Comparison of ENCODE assay signal across 18 cellular contexts in genomic region chr12:1918875-1919236, GRCh38. TPM values are rescaled to one million over a fixed set of nuclear protein-coding genes. Genes with fewer than 3 reads are reported as not detected.
A peak's percentile ranks its signal among the peaks of the same experiment; 100 is the strongest.
DNase-seq lines count a peak whose midpoint lies in the region; ATAC-seq and TF ChIP-seq lines count a peak whose summit lies in the region.
"Had no signal": no experiment of that assay in that cellular context is flagged by ENCODE, and none has a peak within 500 bp of the region (broad histone marks: within the 10 kb centered on the region; RNA-seq: fewer than 3 reads in every experiment).

No MANE protein-coding gene starts in this region.

- peaks cover 55% of the 10 kb centered on the region for H3K4me1 Mint-ChIP-seq in CD14-positive monocyte
- peaks cover 37% of the 10 kb centered on the region for H3K4me1 Mint-ChIP-seq in CD4-positive, alpha-beta T cell (ENCODE audit: low read depth)

- no peak for TF ChIP-seq POLR2A in NB4 (IDR thresholded peaks at IDR 0.05; ENCODE audit: extremely low read depth, insufficient read length)

- H3K27me3 ChIP-seq in smooth muscle cell (ENCODE audit: low read depth): no peaks in the 10 kb centered on the region
- H3K27me3 ChIP-seq in CD4-positive, alpha-beta T cell (ENCODE audit: control insufficient read depth, insufficient read depth, low read length): no peaks in the 10 kb centered on the region

- peak overlapping the region; percentile 65 for H3K4me3 ChIP-seq in NB4 (ENCODE audit: low read depth, low read length)
- no peak overlapping the region for H3K4me3 ChIP-seq in smooth muscle cell
- H3K4me3 ChIP-seq: GM23338, SJSA1 had no signal

- POLR2A ChIA-PET in CD4-positive, alpha-beta T cell (lab: Charles Lee): no interaction called here

- peaks cover 2 to 10% (median 6%) of the 10 kb centered on the region in 3 donors for H3K27me3 Mint-ChIP-seq in CD14-positive monocyte (ENCODE audit: low read depth in 3 of 3)
- peaks cover 18% of the 10 kb centered on the region for H3K27me3 Mint-ChIP-seq in CD4-positive, alpha-beta T cell

- ATAC-seq in left lobe of liver (peak; percentile 76), HG03280 (IDR thresholded peaks at IDR 0.05; ENCODE audit: unreplicated experiment) (no peak), HG03342 (IDR thresholded peaks at IDR 0.05; ENCODE audit: unreplicated experiment) (no peak)
- ATAC-seq in CD4-positive, alpha-beta T cell (ENCODE audit: poor library complexity): no peak
- ATAC-seq: natural killer cell treated with Interleukin-12 subunit alpha and Interleukin-12 subunit beta and Interleukin-15 and Interleukin-18, amount 100 ng/mL, for 72 hours had no signal

- 83% methylated on average over 6 of the region's 6 CpGs for WGBS in smooth muscle cell (ENCODE audit: low lambda C conversion rate)

- H4K20me1 ChIP-seq in smooth muscle cell (ENCODE audit: low read depth): no peaks in the 10 kb centered on the region

- H2AFZ ChIP-seq in smooth muscle cell (ENCODE audit: low read depth): no peak overlapping the region
- H2AFZ ChIP-seq: GM23338 had no signal

- no peaks in the 10 kb centered on the region for H3K9me3 ChIP-seq in smooth muscle cell (replicated peaks; ENCODE audit: low read depth)
- H3K9me3 ChIP-seq in CD4-positive, alpha-beta T cell (ENCODE audit: control insufficient read depth, low read length): no peaks in the 10 kb centered on the region
- H3K9me3 ChIP-seq: SJSA1 had no signal

- no peak overlapping the region for H3K27ac ChIP-seq in smooth muscle cell (ENCODE audit: low read depth)
- H3K27ac ChIP-seq in CD4-positive, alpha-beta T cell (ENCODE audit: low read depth, low read length): no peak overlapping the region
- H3K27ac ChIP-seq: C4-2B, SJSA1 had no signal

- H3K79me2 ChIP-seq in smooth muscle cell (ENCODE audit: low read depth): no peaks in the 10 kb centered on the region

- H3K36me3 Mint-ChIP-seq in CD14-positive monocyte: peaks cover 10 to 14% of the 10 kb centered on the region in 2 donors
- no peaks in the 10 kb centered on the region for H3K36me3 Mint-ChIP-seq in CD4-positive, alpha-beta T cell (ENCODE audit: low read depth)
- H3K36me3 Mint-ChIP-seq: natural killer cell treated with Interleukin-12 subunit alpha and Interleukin-12 subunit beta and Interleukin-15 and Interleukin-18, amount 100 ng/mL, for 72 hours had no signal

- no peaks in the 10 kb centered on the region for H3F3A ChIP-seq in smooth muscle cell (ENCODE audit: low read depth)

- intact Hi-C loops in CD14-positive monocyte (cut with micrococcal nuclease): no loop called here
- intact Hi-C loops in CD4-positive, alpha-beta T cell (cut with DNase I, micrococcal nuclease): no loop called here

- CTCF ChIA-PET in CD4-positive, alpha-beta T cell (lab: Charles Lee): no interaction called here

- H3K9me3 Mint-ChIP-seq in CD14-positive monocyte: peaks cover 0 to 1% (median 0%) of the 10 kb centered on the region in 7 donors
- no peaks in the 10 kb centered on the region for H3K9me3 Mint-ChIP-seq in CD4-positive, alpha-beta T cell
- H3K9me3 Mint-ChIP-seq: GM23338; natural killer cell treated with Interleukin-12 subunit alpha and Interleukin-12 subunit beta and Interleukin-15 and Interleukin-18, amount 100 ng/mL, for 72 hours had no signal

- H3K36me3 ChIP-seq in smooth muscle cell (ENCODE audit: low read depth): no peaks in the 10 kb centered on the region
- H3K36me3 ChIP-seq: SJSA1 had no signal

- TF ChIP-seq CTCF in CD14-positive monocyte (IDR thresholded peaks at IDR 0.05) (no peak), NB4 (IDR thresholded peaks at IDR 0.05; ENCODE audit: low read depth, low read length) (no peak), smooth muscle cell (IDR thresholded peaks at IDR 0.05; ENCODE audit: borderline replicate concordance, insufficient read depth, poor library complexity, severe bottlenecking) (no peak)
- no peak for TF ChIP-seq CTCF in CD4-positive, alpha-beta T cell (IDR thresholded peaks at IDR 0.05)

- peaks cover 27% of the 10 kb centered on the region for H3K4me1 ChIP-seq in smooth muscle cell (ENCODE audit: low read depth)
- H3K4me1 ChIP-seq: SJSA1 had no signal

- no peak overlapping the region for H3K9ac ChIP-seq in smooth muscle cell (ENCODE audit: low read depth)

- H3K4me3 Mint-ChIP-seq in CD14-positive monocyte: peak overlapping the region; percentile 95 to 96
- no peak overlapping the region for H3K4me3 Mint-ChIP-seq in CD4-positive, alpha-beta T cell
- H3K4me3 Mint-ChIP-seq: GM23338; natural killer cell treated with Interleukin-12 subunit alpha and Interleukin-12 subunit beta and Interleukin-15 and Interleukin-18, amount 100 ng/mL, for 72 hours had no signal

- H3K27ac Mint-ChIP-seq in CD14-positive monocyte: peak overlapping the region in 6 of 7 donors; percentile 49 to 99 (median 88)
- H3K27ac Mint-ChIP-seq in CD4-positive, alpha-beta T cell: no peak overlapping the region
- H3K27ac Mint-ChIP-seq: GM23338; natural killer cell treated with Interleukin-12 subunit alpha and Interleukin-12 subunit beta and Interleukin-15 and Interleukin-18, amount 100 ng/mL, for 72 hours had no signal

- DNase-seq in CD14-positive monocyte (ENCODE audit: low spot score) (no peak), NB4 (ENCODE audit: low read depth) (no peak), left lobe of liver (ENCODE audit: low spot score) (peak; percentile 51), smooth muscle cell (lab: John Stamatoyannopoulos, UW; ENCODE audit: unreplicated experiment) (no peak), NCI-H1930 (lab: John Stamatoyannopoulos, UW) (no peak)
- no peak for DNase-seq in CD4-positive, alpha-beta T cell
- DNase-seq: activated naive CD4-positive, alpha-beta T cell treated with Interleukin-2 at 50 U/mL for 16 hours; DMS53; effector CD4-positive, alpha-beta T cell; NCI-H1436; NCI-H446 treated with DMSO at 0.1 percent for 48 hours; stimulated activated CD4-positive, alpha-beta T cell treated with anti-CD3 and anti-CD28 coated beads, Interleukin-4, amount 100 ng/mL, for 24 hours had no signal

- H3K4me2 ChIP-seq in smooth muscle cell: peak overlapping the region; percentile 79
- H3K4me2 ChIP-seq: GM23338 had no signal

RNA-seq across cellular contexts. Expression of gene CACNA2D4, which starts 0.4 kb away (rescaled TPM):
- polyA plus RNA-seq in CD14-positive monocyte: 10 to 100 TPM; 17.8 to 22.1 TPM
- total RNA-seq in left lobe of liver: 0.83 TPM
- 0.04 TPM in 1 of 2 replicates, not detected in the other for total RNA-seq in smooth muscle cell
- 0.43 and 0.98 TPM in 2 replicates for polyA plus RNA-seq in smooth muscle cell
- total RNA-seq in CD4-positive, alpha-beta T cell: 10 to 100 TPM; 10.5 to 11.3 TPM
- total RNA-seq: SJSA1 had no signal
